In genomic region chr2:134515137-134515536, GRCh38 we compare ENCODE assay signal across 27 cellular contexts.
"Had no signal": no experiment of that assay in that cellular context is flagged by ENCODE, and none has a peak within 500 bp of the region (broad histone marks: within the 10 kb centered on the region; RNA-seq: fewer than 3 reads in every experiment).

No MANE protein-coding gene starts in this region.

- H3K27ac ChIP-seq: coronary artery, epithelial cell of prostate, esophagus squamous epithelium, gastrocnemius medialis, heart right ventricle, left lung, lower lobe of right lung had no signal

- H3K4me3 ChIP-seq: coronary artery, esophagus squamous epithelium, gastrocnemius medialis, heart right ventricle, left lung, lower lobe of right lung had no signal

- DNase-seq: effector CD8-positive, alpha-beta T cell; effector memory CD8-positive, alpha-beta T cell; endodermal cell; erythroblast; esophagus squamous epithelium; foreskin fibroblast; foreskin melanocyte; gastrocnemius medialis; glutamatergic neuron; head of caudate nucleus; heart right ventricle; hippocampal formation; left cardiac atrium; left lung; left ventricle myocardium superior; lower lobe of right lung; mesendoderm; midbrain; naive thymus-derived CD4-positive, alpha-beta T cell had no signal

- H3K27ac Mint-ChIP-seq: effector memory CD8-positive, alpha-beta T cell; endodermal cell; memory B cell; naive thymus-derived CD4-positive, alpha-beta T cell had no signal

- H3K27me3 Mint-ChIP-seq: memory B cell had no signal

- H3K4me1 Mint-ChIP-seq: endodermal cell; memory B cell; naive thymus-derived CD4-positive, alpha-beta T cell had no signal

- ATAC-seq: effector memory CD8-positive, alpha-beta T cell; esophagus mucosa; gastrocnemius medialis; heart right ventricle; left cardiac atrium; left lung; left ventricle myocardium superior; lower lobe of right lung; naive thymus-derived CD4-positive, alpha-beta T cell had no signal

- FAIRE-seq: colon, endometrium, islet of Langerhans, keratinocyte had no signal

- H3K4me1 ChIP-seq: esophagus squamous epithelium, gastrocnemius medialis, left lung, lower lobe of right lung had no signal

- H3K27me3 ChIP-seq: gastrocnemius medialis, left lung had no signal

- H3K9me3 ChIP-seq: esophagus squamous epithelium, gastrocnemius medialis, heart right ventricle, left lung, lower lobe of right lung had no signal

- H3K9me3 Mint-ChIP-seq: effector memory CD8-positive, alpha-beta T cell; endodermal cell; memory B cell; naive thymus-derived CD4-positive, alpha-beta T cell had no signal

- H3K4me3 Mint-ChIP-seq: effector memory CD8-positive, alpha-beta T cell; endodermal cell; memory B cell; naive thymus-derived CD4-positive, alpha-beta T cell had no signal

- H3K36me3 Mint-ChIP-seq: naive thymus-derived CD4-positive, alpha-beta T cell had no signal

- H3K36me3 ChIP-seq: esophagus squamous epithelium, gastrocnemius medialis, heart right ventricle, left lung, lower lobe of right lung had no signal
